Comparison of ENCODE assay signal across 8 cellular contexts in the genomic region with DNA sequence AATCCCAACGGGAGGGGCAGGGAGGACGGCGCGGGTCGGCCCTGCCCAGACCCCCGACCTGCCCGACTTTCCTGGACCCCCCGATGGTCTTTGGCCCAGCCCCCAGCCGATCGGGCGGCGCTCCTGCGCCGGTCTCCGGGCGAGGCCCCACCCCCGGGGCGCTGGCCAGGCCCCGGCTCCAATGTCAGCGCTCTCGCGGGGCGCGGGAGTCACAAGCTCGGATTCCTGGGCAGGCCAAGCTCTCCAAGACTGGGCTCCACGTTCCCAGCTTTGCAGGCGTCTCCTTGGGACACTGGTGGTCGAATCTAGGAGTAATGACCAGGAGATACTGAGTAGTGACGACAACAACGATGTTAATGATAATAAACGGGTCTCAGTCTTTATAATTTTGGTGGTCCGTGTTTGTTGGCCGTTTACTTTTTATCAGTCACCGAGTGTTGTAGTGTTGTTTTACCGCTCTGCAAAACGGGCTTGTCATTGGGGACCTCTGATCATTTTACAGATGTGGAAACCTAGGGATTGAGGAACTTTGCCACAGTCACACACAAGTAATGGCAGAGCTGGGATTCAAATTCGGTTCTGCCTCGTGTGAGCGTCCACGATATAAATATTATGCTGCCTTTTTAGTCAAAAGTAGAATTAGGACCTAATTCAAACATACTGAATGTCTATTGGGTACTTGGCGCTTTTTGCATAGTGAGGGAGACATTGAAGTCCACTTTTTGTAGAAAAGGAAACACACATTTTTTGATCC. TPM values are rescaled to one million over a fixed set of nuclear protein-coding genes. Genes with fewer than 3 reads are reported as not detected.
A peak's percentile ranks its signal among the peaks of the same experiment; 100 is the strongest.
DNase-seq lines count a peak whose midpoint lies in the region; ATAC-seq and TF ChIP-seq lines count a peak whose summit lies in the region.

No MANE protein-coding gene starts in this region.

- TF ChIP-seq CTCF in Caco-2 (IDR thresholded peaks at IDR 0.05; ENCODE audit: insufficient read depth in 1 of 2, low read depth in 1 of 2, low read length in 1 of 2, severe bottlenecking in 1 of 2, unreplicated experiment in 1 of 2) (no peak), left ventricle myocardium inferior (IDR thresholded peaks at IDR 0.05; ENCODE audit: borderline replicate concordance) (no peak), prostate gland (IDR thresholded peaks at IDR 0.05) (no peak)

- no peak for TF ChIP-seq POLR2A in prostate gland (IDR thresholded peaks at IDR 0.05)

- H3K36me3 ChIP-seq in Caco-2 (ENCODE audit: control insufficient read depth, insufficient read depth, low read length) (peaks cover 3% of the 10 kb centered on the region), SJSA1 (peaks cover 93% of the 10 kb centered on the region), left ventricle myocardium inferior (peaks cover 78% of the 10 kb centered on the region), prostate gland (peaks cover 17 to 18% of the 10 kb centered on the region in 2 donors)

- ATAC-seq in GM19455 (IDR thresholded peaks at IDR 0.05; ENCODE audit: unreplicated experiment): peak; percentile 27
- ATAC-seq in activated naive CD8-positive, alpha-beta T cell treated with anti-CD3 and anti-CD28 coated beads, Interleukin-2, amount 50 U/mL, for 24 hours: peak; percentile 53

- no peaks in the 10 kb centered on the region for H3K9me3 Mint-ChIP-seq in Caco-2 (ENCODE audit: unreplicated experiment)
- no peaks in the 10 kb centered on the region for H3K9me3 Mint-ChIP-seq in activated naive CD8-positive, alpha-beta T cell treated with anti-CD3 and anti-CD28 coated beads, Interleukin-2, amount 50 U/mL, for 24 hours

- H3K27ac ChIP-seq in SJSA1: peak overlapping the region; percentile 83
- peak overlapping the region; percentile 96 for H3K27ac ChIP-seq in left ventricle myocardium inferior (replicated peaks)
- peak overlapping the region; percentile 89 to 91 for H3K27ac ChIP-seq in prostate gland

- H3K27me3 ChIP-seq in Caco-2 (replicated peaks; ENCODE audit: control insufficient read depth, insufficient read depth, low read length) (no peaks in the 10 kb centered on the region), SJSA1 (replicated peaks) (no peaks in the 10 kb centered on the region), left ventricle myocardium inferior (ENCODE audit: low read depth) (no peaks in the 10 kb centered on the region), prostate gland (replicated peaks; ENCODE audit: insufficient read depth) (no peaks in the 10 kb centered on the region)

- H3K9me3 ChIP-seq in Caco-2: no peaks in the 10 kb centered on the region
- H3K9me3 ChIP-seq in SJSA1 (replicated peaks): no peaks in the 10 kb centered on the region
- no peaks in the 10 kb centered on the region for H3K9me3 ChIP-seq in left ventricle myocardium inferior (replicated peaks)
- no peaks in the 10 kb centered on the region for H3K9me3 ChIP-seq in prostate gland

- peaks cover 13% of the 10 kb centered on the region for H3K4me1 Mint-ChIP-seq in Caco-2 (ENCODE audit: low read depth, unreplicated experiment)
- H3K4me1 Mint-ChIP-seq in activated naive CD8-positive, alpha-beta T cell treated with anti-CD3 and anti-CD28 coated beads, Interleukin-2, amount 50 U/mL, for 24 hours: peaks cover 56% of the 10 kb centered on the region

- no peaks in the 10 kb centered on the region for H3K27me3 Mint-ChIP-seq in Caco-2 (ENCODE audit: insufficient read depth, unreplicated experiment)
- H3K27me3 Mint-ChIP-seq in activated naive CD8-positive, alpha-beta T cell treated with anti-CD3 and anti-CD28 coated beads, Interleukin-2, amount 50 U/mL, for 24 hours: peaks cover 2% of the 10 kb centered on the region

- peak overlapping the region; percentile 83 for H3K4me3 Mint-ChIP-seq in Caco-2 (ENCODE audit: unreplicated experiment)
- H3K4me3 Mint-ChIP-seq in activated naive CD8-positive, alpha-beta T cell treated with anti-CD3 and anti-CD28 coated beads, Interleukin-2, amount 50 U/mL, for 24 hours: peak overlapping the region; percentile 91

- WGBS in prostate gland: 3% methylated on average over 36 of the region's 41 CpGs

- POLR2A ChIA-PET in Caco-2 (lab: Charles Lee): interaction anchor here (0.5 to 1.0 kb wide), 15 partner anchors 9 to 1460 kb away, joined by 3 to 17 read pairs (median 6); a partner anchor contains a TSS

- DNase-seq in Caco-2 (peak; percentile 84), HK-2 (ENCODE audit: unreplicated experiment) (peak; percentile 82), SJSA1 (ENCODE audit: low read depth in 1 of 2, low spot score in 2 of 2) (peak; percentile 59 to 82), left ventricle myocardium inferior (peak; percentile 62), prostate gland (ENCODE audit: low spot score) (peak; percentile 50), NCI-H526 treated with DMSO at 0.1 percent for 48 hours (lab: John Stamatoyannopoulos, UW) (no peak)
- DNase-seq in activated naive CD8-positive, alpha-beta T cell treated with anti-CD3 and anti-CD28 coated beads, Interleukin-2, amount 50 U/mL, for 24 hours: peak; percentile 63

- H3K4me3 ChIP-seq in Caco-2 (ENCODE audit: low read depth, low read length) (peak overlapping the region; percentile 77), SJSA1 (peak overlapping the region; percentile 63), left ventricle myocardium inferior (peak overlapping the region; percentile 98), prostate gland (peak overlapping the region; percentile 91 to 93)

- intact Hi-C loops in Caco-2 (cut with micrococcal nuclease; ENCODE audit: unreplicated experiment): no loop called here
- intact Hi-C loops in left ventricle myocardium inferior (cut with micrococcal nuclease): no loop called here
- intact Hi-C loops in prostate gland (cut with DNase I): no loop called here

- H3K4me1 ChIP-seq in Caco-2 (peaks cover 8% of the 10 kb centered on the region), SJSA1 (replicated peaks) (peaks cover 7% of the 10 kb centered on the region), left ventricle myocardium inferior (peaks cover 74% of the 10 kb centered on the region), prostate gland (replicated peaks) (peaks cover 15% of the 10 kb centered on the region)

- peaks cover 97% of the 10 kb centered on the region for H3K36me3 Mint-ChIP-seq in Caco-2 (ENCODE audit: insufficient read depth, unreplicated experiment)
- H3K36me3 Mint-ChIP-seq in activated naive CD8-positive, alpha-beta T cell treated with anti-CD3 and anti-CD28 coated beads, Interleukin-2, amount 50 U/mL, for 24 hours (ENCODE audit: low read depth): peaks cover 80% of the 10 kb centered on the region

- CTCF ChIA-PET in Caco-2 (lab: Charles Lee): interaction anchor here (0.6 to 0.7 kb wide), 6 partner anchors 19 to 1150 kb away, joined by 3 read pairs; no protein-coding TSS in a partner anchor

- peak overlapping the region; percentile 96 for H3K27ac Mint-ChIP-seq in Caco-2 (ENCODE audit: unreplicated experiment)
- H3K27ac Mint-ChIP-seq in activated naive CD8-positive, alpha-beta T cell treated with anti-CD3 and anti-CD28 coated beads, Interleukin-2, amount 50 U/mL, for 24 hours: peak overlapping the region; percentile 94

- BruUV-seq in Caco-2 (replicated peaks; lab: Mats Ljungman, UMichigan): TSS peak; percentile 19

RNA-seq across cellular contexts. Expression of a gene that starts 0.6 kb away (rescaled TPM):
- 102 and 112 TPM in 2 replicates for total RNA-seq in Caco-2 (2022)
- 145 and 164 TPM in 2 replicates for total RNA-seq in SJSA1 (2014; rRNA removed; shearing (Covaris generic))
- 150 TPM for total RNA-seq in left ventricle myocardium inferior
- total RNA-seq in prostate gland: 100 to 1,000 TPM; 113 to 145 TPM

RNA-seq across cellular contexts. Expression of a gene that starts 7.9 kb away (rescaled TPM):
- total RNA-seq in Caco-2 (2022) (707 and 767 TPM in 2 replicates), left ventricle myocardium inferior (365 TPM), prostate gland (100 to 1,000 TPM; 532 to 980 TPM)
- 1,330 and 1,700 TPM in 2 replicates for total RNA-seq in SJSA1 (2014; rRNA removed; shearing (Covaris generic))

RNA-seq across cellular contexts. Expression of a gene that starts 10.8 kb away (rescaled TPM):
- total RNA-seq in Caco-2 (2022): 39.3 and 42.7 TPM in 2 replicates
- total RNA-seq in SJSA1 (2014; rRNA removed; shearing (Covaris generic)): 75.7 and 84.3 TPM in 2 replicates
- total RNA-seq in left ventricle myocardium inferior: 31.4 TPM
- 10 to 100 TPM; 29.9 to 58.7 TPM for total RNA-seq in prostate gland

RNA-seq across cellular contexts. Expression of a gene that starts 12.8 kb away (rescaled TPM):
- total RNA-seq in Caco-2 (2022): 75.9 and 88.6 TPM in 2 replicates
- total RNA-seq in SJSA1 (2014; rRNA removed; shearing (Covaris generic)): 48.3 and 101 TPM in 2 replicates
- 37.8 TPM for total RNA-seq in left ventricle myocardium inferior
- 10 to 100 TPM; 54.8 to 65.0 TPM for total RNA-seq in prostate gland

RNA-seq across cellular contexts. Expression of a gene that starts 23.1 kb away (rescaled TPM):
- total RNA-seq in Caco-2 (2022) (not detected in 2 replicates), left ventricle myocardium inferior (12.7 TPM), prostate gland (1 to 10 TPM in 1 of 2 donors, not detected in 1; 1.8 TPM)
- 0.41 TPM in 1 of 2 replicates, not detected in the other for total RNA-seq in SJSA1 (2014; rRNA removed; shearing (Covaris generic))
